Comparison of ENCODE assay signal across 8 cellular contexts in genomic region chr19:55581145-55581827, GRCh38. TPM values are rescaled to one million over a fixed set of nuclear protein-coding genes. Genes with fewer than 3 reads are reported as not detected.
DNase-seq lines count a peak whose midpoint lies in the region; ATAC-seq, FAIRE-seq and TF ChIP-seq lines count a peak whose summit lies in the region.

No MANE protein-coding gene starts in this region.

- no peak for TF ChIP-seq CTCF in D721Med (IDR thresholded peaks at IDR 0.05; ENCODE audit: insufficient read depth, missing control alignments)

- peaks cover 6% of the 10 kb centered on the region for H3K4me1 ChIP-seq in iPS-18a (ENCODE audit: control insufficient read depth, low read depth, low read length)

- H3K36me3 ChIP-seq in iPS-18a (ENCODE audit: control insufficient read depth, low read depth, low read length) = peaks cover 8% of the 10 kb centered on the region

- intact Hi-C loops in activated T-helper 1 cell treated with anti-CD3 and anti-CD28 coated beads, Interleukin-12 subunit alpha, Interleukin-12 subunit beta, Interleukin-2, Interleukin-4 antibody, amounts not matched to agents 30 ng/mL and 10 ng/mL and 1 ng/mL, durations not matched to agents 14 hours and 24 hours and 36 hours (cut with micrococcal nuclease) = loop anchor here (2.0 to 5.0 kb wide), 2 partner anchors 54 to 324 kb away; partner anchors contain the start of gene PPP6R1

- no peak for ATAC-seq in activated T-cell treated with anti-CD3 and anti-CD28 coated beads, Interleukin-2, amount 50 U/mL, for 72 hours (replicated peaks in 1 of 2)

- no peak overlapping the region for H3K27ac Mint-ChIP-seq in activated T-cell treated with anti-CD3 and anti-CD28 coated beads, Interleukin-2, amount 50 U/mL, for 72 hours
- H3K27ac Mint-ChIP-seq in activated T-helper 1 cell treated with anti-CD3 and anti-CD28 coated beads, Interleukin-12 subunit alpha, Interleukin-12 subunit beta, Interleukin-2, Interleukin-4 antibody, amounts not matched to agents 30 ng/mL and 10 ng/mL and 1 ng/mL, durations not matched to agents 14 hours and 24 hours and 36 hours = no peak overlapping the region
- H3K27ac Mint-ChIP-seq in stimulated activated naive CD8-positive, alpha-beta T cell treated with anti-CD3 and anti-CD28 coated beads, Interleukin-15, Interleukin-2, amounts not matched to agents 100 ng/mL and 50 ng/mL, for 24 hours = peak overlapping the region; percentile 76

- no peak overlapping the region for H3K27ac ChIP-seq in iPS-18a (ENCODE audit: low read length)

- H3K27me3 ChIP-seq in iPS-18a (ENCODE audit: control insufficient read depth, insufficient read depth, low read length) = no peaks in the 10 kb centered on the region

- H3K36me3 Mint-ChIP-seq in activated T-cell treated with anti-CD3 and anti-CD28 coated beads, Interleukin-2, amount 50 U/mL, for 72 hours (ENCODE audit: insufficient read depth in 2 of 2) = peaks cover 6 to 9% of the 10 kb centered on the region in 2 donors
- H3K36me3 Mint-ChIP-seq in activated T-helper 1 cell treated with anti-CD3 and anti-CD28 coated beads, Interleukin-12 subunit alpha, Interleukin-12 subunit beta, Interleukin-2, Interleukin-4 antibody, amounts not matched to agents 30 ng/mL and 10 ng/mL and 1 ng/mL, durations not matched to agents 14 hours and 24 hours and 36 hours (ENCODE audit: low read depth) = peaks cover 9% of the 10 kb centered on the region
- H3K36me3 Mint-ChIP-seq in stimulated activated naive CD8-positive, alpha-beta T cell treated with anti-CD3 and anti-CD28 coated beads, Interleukin-15, Interleukin-2, amounts not matched to agents 100 ng/mL and 50 ng/mL, for 24 hours (ENCODE audit: low read depth) = peaks cover 15% of the 10 kb centered on the region

- peaks cover 33% of the 10 kb centered on the region for H3K4me1 Mint-ChIP-seq in activated T-cell treated with anti-CD3 and anti-CD28 coated beads, Interleukin-2, amount 50 U/mL, for 72 hours (ENCODE audit: low read depth)
- peaks cover 30% of the 10 kb centered on the region for H3K4me1 Mint-ChIP-seq in activated T-helper 1 cell treated with anti-CD3 and anti-CD28 coated beads, Interleukin-12 subunit alpha, Interleukin-12 subunit beta, Interleukin-2, Interleukin-4 antibody, amounts not matched to agents 30 ng/mL and 10 ng/mL and 1 ng/mL, durations not matched to agents 14 hours and 24 hours and 36 hours (ENCODE audit: low read depth)
- H3K4me1 Mint-ChIP-seq in stimulated activated naive CD8-positive, alpha-beta T cell treated with anti-CD3 and anti-CD28 coated beads, Interleukin-15, Interleukin-2, amounts not matched to agents 100 ng/mL and 50 ng/mL, for 24 hours (ENCODE audit: low read depth) = peaks cover 34% of the 10 kb centered on the region

- H3K27me3 Mint-ChIP-seq in activated T-cell treated with anti-CD3 and anti-CD28 coated beads, Interleukin-2, amount 50 U/mL, for 72 hours (ENCODE audit: low read depth) = no peaks in the 10 kb centered on the region
- peaks cover 17% of the 10 kb centered on the region for H3K27me3 Mint-ChIP-seq in activated T-helper 1 cell treated with anti-CD3 and anti-CD28 coated beads, Interleukin-12 subunit alpha, Interleukin-12 subunit beta, Interleukin-2, Interleukin-4 antibody, amounts not matched to agents 30 ng/mL and 10 ng/mL and 1 ng/mL, durations not matched to agents 14 hours and 24 hours and 36 hours (ENCODE audit: insufficient read depth)
- no peaks in the 10 kb centered on the region for H3K27me3 Mint-ChIP-seq in stimulated activated naive CD8-positive, alpha-beta T cell treated with anti-CD3 and anti-CD28 coated beads, Interleukin-15, Interleukin-2, amounts not matched to agents 100 ng/mL and 50 ng/mL, for 24 hours

- peak in 1 of 2 donors; percentile 35 for DNase-seq in activated T-cell treated with anti-CD3 and anti-CD28 coated beads, Interleukin-2, amount 50 U/mL, for 72 hours
- no peak for DNase-seq in activated T-cell treated with anti-CD3 and anti-CD28 coated beads, Interleukin-2, amount 50 U/mL, for 48 hours
- no peak for DNase-seq in activated T-helper 1 cell treated with anti-CD3 and anti-CD28 coated beads, Interleukin-12 subunit alpha, Interleukin-12 subunit beta, Interleukin-2, Interleukin-4 antibody, amounts not matched to agents 30 ng/mL and 10 ng/mL and 1 ng/mL, durations not matched to agents 14 hours and 24 hours and 36 hours (ENCODE audit: low spot score)
- no peak for DNase-seq in central memory CD4-positive, alpha-beta T cell
- DNase-seq in D721Med (ENCODE audit: insufficient read length, low spot score) = no peak
- no peak for DNase-seq in activated CD8-positive, alpha-beta memory T cell treated with anti-CD3 and anti-CD28 coated beads for 24 hours

- H3K9me3 ChIP-seq in iPS-18a (ENCODE audit: control insufficient read depth, low read depth, low read length) = no peaks in the 10 kb centered on the region

- H3K4me3 ChIP-seq in iPS-18a (ENCODE audit: low read length) = peak overlapping the region; percentile 82

- FAIRE-seq in D721Med (lab: Jason Lieb, UNC) = no peak

- peak overlapping the region; percentile 84 to 93 for H3K4me3 Mint-ChIP-seq in activated T-cell treated with anti-CD3 and anti-CD28 coated beads, Interleukin-2, amount 50 U/mL, for 72 hours
- peak overlapping the region; percentile 91 for H3K4me3 Mint-ChIP-seq in activated T-helper 1 cell treated with anti-CD3 and anti-CD28 coated beads, Interleukin-12 subunit alpha, Interleukin-12 subunit beta, Interleukin-2, Interleukin-4 antibody, amounts not matched to agents 30 ng/mL and 10 ng/mL and 1 ng/mL, durations not matched to agents 14 hours and 24 hours and 36 hours
- H3K4me3 Mint-ChIP-seq in stimulated activated naive CD8-positive, alpha-beta T cell treated with anti-CD3 and anti-CD28 coated beads, Interleukin-15, Interleukin-2, amounts not matched to agents 100 ng/mL and 50 ng/mL, for 24 hours = peak overlapping the region; percentile 95

- H3K9me3 Mint-ChIP-seq in activated T-cell treated with anti-CD3 and anti-CD28 coated beads, Interleukin-2, amount 50 U/mL, for 72 hours = no peaks in the 10 kb centered on the region
- no peaks in the 10 kb centered on the region for H3K9me3 Mint-ChIP-seq in activated T-helper 1 cell treated with anti-CD3 and anti-CD28 coated beads, Interleukin-12 subunit alpha, Interleukin-12 subunit beta, Interleukin-2, Interleukin-4 antibody, amounts not matched to agents 30 ng/mL and 10 ng/mL and 1 ng/mL, durations not matched to agents 14 hours and 24 hours and 36 hours
- no peaks in the 10 kb centered on the region for H3K9me3 Mint-ChIP-seq in stimulated activated naive CD8-positive, alpha-beta T cell treated with anti-CD3 and anti-CD28 coated beads, Interleukin-15, Interleukin-2, amounts not matched to agents 100 ng/mL and 50 ng/mL, for 24 hours

- no peak overlapping the region for H3K9ac ChIP-seq in iPS-18a (ENCODE audit: low read length)

RNA-seq across cellular contexts. Expression of gene ZNF579, which starts 0.6 kb away (rescaled TPM):
- total RNA-seq in activated T-cell treated with anti-CD3 and anti-CD28 coated beads, Interleukin-2, amount 50 U/mL, for 72 hours = 1 to 10 TPM; 9.3 to 9.4 TPM
- 10.2 and 11.7 TPM in 2 replicates for total RNA-seq in activated T-helper 1 cell treated with anti-CD3 and anti-CD28 coated beads, Interleukin-12 subunit alpha, Interleukin-12 subunit beta, Interleukin-2, Interleukin-4 antibody, amounts not matched to agents 30 ng/mL and 10 ng/mL and 1 ng/mL, durations not matched to agents 14 hours and 24 hours and 36 hours

RNA-seq across cellular contexts. Expression of gene FIZ1, which starts 18.0 kb away (rescaled TPM):
- total RNA-seq in activated T-cell treated with anti-CD3 and anti-CD28 coated beads, Interleukin-2, amount 50 U/mL, for 72 hours = 10 to 100 TPM; 16.2 to 17.3 TPM
- 24.2 and 24.7 TPM in 2 replicates for total RNA-seq in activated T-helper 1 cell treated with anti-CD3 and anti-CD28 coated beads, Interleukin-12 subunit alpha, Interleukin-12 subunit beta, Interleukin-2, Interleukin-4 antibody, amounts not matched to agents 30 ng/mL and 10 ng/mL and 1 ng/mL, durations not matched to agents 14 hours and 24 hours and 36 hours

RNA-seq across cellular contexts. Expression of gene ZNF524, which starts 18.8 kb away (rescaled TPM):
- total RNA-seq in activated T-cell treated with anti-CD3 and anti-CD28 coated beads, Interleukin-2, amount 50 U/mL, for 72 hours = 10 to 100 TPM; 26.2 to 32.3 TPM
- total RNA-seq in activated T-helper 1 cell treated with anti-CD3 and anti-CD28 coated beads, Interleukin-12 subunit alpha, Interleukin-12 subunit beta, Interleukin-2, Interleukin-4 antibody, amounts not matched to agents 30 ng/mL and 10 ng/mL and 1 ng/mL, durations not matched to agents 14 hours and 24 hours and 36 hours = 20.0 and 22.9 TPM in 2 replicates

RNA-seq across cellular contexts. Expression of gene ZNF865, which starts 24.2 kb away (rescaled TPM):
- 10 to 100 TPM; 12.9 to 13.2 TPM for total RNA-seq in activated T-cell treated with anti-CD3 and anti-CD28 coated beads, Interleukin-2, amount 50 U/mL, for 72 hours
- 12.6 and 13.2 TPM in 2 replicates for total RNA-seq in activated T-helper 1 cell treated with anti-CD3 and anti-CD28 coated beads, Interleukin-12 subunit alpha, Interleukin-12 subunit beta, Interleukin-2, Interleukin-4 antibody, amounts not matched to agents 30 ng/mL and 10 ng/mL and 1 ng/mL, durations not matched to agents 14 hours and 24 hours and 36 hours

RNA-seq across cellular contexts. Expression of gene SBK3, which starts 35.9 kb away (rescaled TPM):
- not detected for total RNA-seq in activated T-cell treated with anti-CD3 and anti-CD28 coated beads, Interleukin-2, amount 50 U/mL, for 72 hours
- not detected in 2 replicates for total RNA-seq in activated T-helper 1 cell treated with anti-CD3 and anti-CD28 coated beads, Interleukin-12 subunit alpha, Interleukin-12 subunit beta, Interleukin-2, Interleukin-4 antibody, amounts not matched to agents 30 ng/mL and 10 ng/mL and 1 ng/mL, durations not matched to agents 14 hours and 24 hours and 36 hours
